ENCODE assay signal across 1 cellular context in genomic region chr2:104851236-104852160, GRCh38.
TF ChIP-seq lines count a peak whose summit lies in the region.

No MANE protein-coding gene starts in this region.

TF ChIP-seq in WTC11, 78 proteins besides CTCF, POLR2A, EP300 and RAD21 (continued from another document):
- no peak for TF ChIP-seq PRDM15 (CRISPR knock-in tag; IDR thresholded peaks at IDR 0.05)
- no peak for TF ChIP-seq ESRRA (CRISPR knock-in tag; IDR thresholded peaks at IDR 0.05; ENCODE audit: borderline replicate concordance)
